Comparison of ENCODE assay signal across 1 cellular context in the genomic region with DNA sequence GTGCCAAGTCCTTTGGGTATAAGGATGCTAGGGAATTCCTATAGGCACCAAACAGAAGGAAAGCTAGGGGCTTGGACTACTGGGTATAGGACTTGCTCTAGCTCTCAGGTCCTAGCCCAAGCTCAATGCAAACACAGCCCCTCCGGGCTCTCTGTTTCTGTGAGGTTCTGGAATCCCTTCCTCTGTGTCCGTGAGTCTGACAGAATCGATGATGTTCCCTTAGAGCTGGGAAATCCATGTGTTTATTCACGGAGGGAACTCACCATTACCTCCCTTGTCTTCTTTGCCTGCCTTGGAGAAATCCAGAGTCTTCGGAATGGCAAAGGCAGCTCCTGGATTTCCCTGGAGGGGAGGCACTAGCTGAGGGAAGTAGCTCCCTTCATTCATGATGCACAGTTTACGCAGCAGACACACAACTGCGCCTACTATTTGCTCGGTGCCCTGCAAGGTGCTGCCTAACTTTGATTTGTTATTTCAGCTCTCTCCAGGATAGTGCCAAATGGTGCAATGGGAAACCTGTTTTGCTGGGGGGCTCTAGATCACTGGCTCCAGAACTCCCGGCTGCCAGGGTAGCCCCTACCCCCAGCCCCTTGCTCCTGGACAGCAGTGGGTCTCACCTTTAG.
A peak's percentile ranks its signal among the peaks of the same experiment; 100 is the strongest.
TF ChIP-seq lines count a peak whose summit lies in the region.

No MANE protein-coding gene starts in this region.

TF ChIP-seq in HepG2, 621 proteins besides CTCF, POLR2A, EP300 and RAD21 (continued from another document):
- 0 out of 2 replicates have a peak, but pooled peaks have one; percentile 18 for TF ChIP-seq EEA1 (CRISPR knock-in tag; IDR thresholded peaks at IDR 0.05; ENCODE audit: borderline replicate concordance)
- TF ChIP-seq FOXJ3 (CRISPR knock-in tag; IDR thresholded peaks at IDR 0.05; ENCODE audit: borderline replicate concordance), result 0 out of 2 replicates have a peak, but pooled peaks have one; percentile 33
- no peak for TF ChIP-seq KLF9 (CRISPR knock-in tag; IDR thresholded peaks at IDR 0.05; ENCODE audit: low read depth)
- TF ChIP-seq ATF7-NPFF (CRISPR knock-in tag; IDR thresholded peaks at IDR 0.05; ENCODE audit: low read depth), result no peak
- 0 out of 2 replicates have a peak, but pooled peaks have one; percentile 39 for TF ChIP-seq ARID2 (CRISPR knock-in tag; IDR thresholded peaks at IDR 0.05; ENCODE audit: borderline replicate concordance)
- 0 out of 2 replicates have a peak, but pooled peaks have one; percentile 31 for TF ChIP-seq ZFP37 (CRISPR knock-in tag; IDR thresholded peaks at IDR 0.05; ENCODE audit: borderline replicate concordance)
- no peak for TF ChIP-seq ZNF713 (CRISPR knock-in tag; IDR thresholded peaks at IDR 0.05)
- TF ChIP-seq SAFB2 (CRISPR knock-in tag; IDR thresholded peaks at IDR 0.05; ENCODE audit: borderline replicate concordance, low read depth), result 0 out of 2 replicates have a peak, but pooled peaks have one; percentile 56
- 0 out of 2 replicates have a peak, but pooled peaks have one; percentile 14 for TF ChIP-seq SMAD1 (CRISPR knock-in tag; IDR thresholded peaks at IDR 0.05; ENCODE audit: borderline replicate concordance, low read depth)
- TF ChIP-seq STAG1 (CRISPR knock-in tag; IDR thresholded peaks at IDR 0.05), result no peak
- peak; percentile 12 for TF ChIP-seq SRSF1 (optimal IDR thresholded peaks at IDR 0.05; ENCODE audit: low read depth, low read length)
- TF ChIP-seq, protein P1, sequence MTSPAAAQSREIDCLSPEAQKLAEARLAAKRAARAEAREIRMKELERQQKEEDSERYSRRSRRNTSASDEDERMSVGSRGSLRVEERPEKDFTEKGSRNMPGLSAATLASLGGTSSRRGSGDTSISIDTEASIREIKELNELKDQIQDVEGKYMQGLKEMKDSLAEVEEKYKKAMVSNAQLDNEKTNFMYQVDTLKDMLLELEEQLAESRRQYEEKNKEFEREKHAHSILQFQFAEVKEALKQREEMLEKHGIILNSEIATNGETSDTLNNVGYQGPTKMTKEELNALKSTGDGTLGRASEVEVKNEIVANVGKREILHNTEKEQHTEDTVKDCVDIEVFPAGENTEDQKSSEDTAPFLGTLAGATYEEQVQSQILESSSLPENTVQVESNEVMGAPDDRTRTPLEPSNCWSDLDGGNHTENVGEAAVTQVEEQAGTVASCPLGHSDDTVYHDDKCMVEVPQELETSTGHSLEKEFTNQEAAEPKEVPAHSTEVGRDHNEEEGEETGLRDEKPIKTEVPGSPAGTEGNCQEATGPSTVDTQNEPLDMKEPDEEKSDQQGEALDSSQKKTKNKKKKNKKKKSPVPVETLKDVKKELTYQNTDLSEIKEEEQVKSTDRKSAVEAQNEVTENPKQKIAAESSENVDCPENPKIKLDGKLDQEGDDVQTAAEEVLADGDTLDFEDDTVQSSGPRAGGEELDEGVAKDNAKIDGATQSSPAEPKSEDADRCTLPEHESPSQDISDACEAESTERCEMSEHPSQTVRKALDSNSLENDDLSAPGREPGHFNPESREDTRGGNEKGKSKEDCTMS (CRISPR knock-in tag; conservative IDR thresholded peaks at IDR 0.05), result no peak
- TF ChIP-seq ZNF430 (CRISPR knock-in tag; IDR thresholded peaks at IDR 0.05), result 0 out of 2 replicates have a peak, but pooled peaks have one; percentile 13
- TF ChIP-seq ISL2 (CRISPR knock-in tag; IDR thresholded peaks at IDR 0.05), result peak; percentile 0; the same call in 1 of the 2 replicates
- 0 out of 2 replicates have a peak, but pooled peaks have one; percentile 40 for TF ChIP-seq GFI1 (CRISPR knock-in tag; IDR thresholded peaks at IDR 0.05; ENCODE audit: borderline replicate concordance)
- TF ChIP-seq SNAPC2 (CRISPR knock-in tag; IDR thresholded peaks at IDR 0.05), result 0 out of 2 replicates have a peak, but pooled peaks have one; percentile 44
- TF ChIP-seq ZNF543 (CRISPR knock-in tag; IDR thresholded peaks at IDR 0.05), result no peak
- TF ChIP-seq CREB1 (IDR thresholded peaks at IDR 0.05), result no peak
- TF ChIP-seq CREB1 (CRISPR knock-in tag; IDR thresholded peaks at IDR 0.05), result peak; percentile 41; the same call in 1 of the 2 replicates
- TF ChIP-seq MIER2 (CRISPR knock-in tag; IDR thresholded peaks at IDR 0.05), result no peak
- TF ChIP-seq, protein P2, sequence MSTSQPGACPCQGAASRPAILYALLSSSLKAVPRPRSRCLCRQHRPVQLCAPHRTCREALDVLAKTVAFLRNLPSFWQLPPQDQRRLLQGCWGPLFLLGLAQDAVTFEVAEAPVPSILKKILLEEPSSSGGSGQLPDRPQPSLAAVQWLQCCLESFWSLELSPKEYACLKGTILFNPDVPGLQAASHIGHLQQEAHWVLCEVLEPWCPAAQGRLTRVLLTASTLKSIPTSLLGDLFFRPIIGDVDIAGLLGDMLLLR (CRISPR knock-in tag; IDR thresholded peaks at IDR 0.05), result 0 out of 2 replicates have a peak, but pooled peaks have one; percentile 0
- TF ChIP-seq ZNF605 (CRISPR knock-in tag; IDR thresholded peaks at IDR 0.05), result no peak
- TF ChIP-seq FOXP4 (CRISPR knock-in tag; IDR thresholded peaks at IDR 0.05), result 0 out of 2 replicates have a peak, but pooled peaks have one; percentile 2
- TF ChIP-seq ZFP41 (CRISPR knock-in tag; IDR thresholded peaks at IDR 0.05; ENCODE audit: borderline replicate concordance), result 0 out of 2 replicates have a peak, but pooled peaks have one; percentile 11
- TF ChIP-seq MED1 (CRISPR knock-in tag; IDR thresholded peaks at IDR 0.05), result peak; percentile 18; the same call in 1 of the 2 replicates
- TF ChIP-seq MYC (CRISPR knock-in tag; IDR thresholded peaks at IDR 0.05; ENCODE audit: borderline replicate concordance), result 0 out of 2 replicates have a peak, but pooled peaks have one; percentile 7
